In the genomic region with DNA sequence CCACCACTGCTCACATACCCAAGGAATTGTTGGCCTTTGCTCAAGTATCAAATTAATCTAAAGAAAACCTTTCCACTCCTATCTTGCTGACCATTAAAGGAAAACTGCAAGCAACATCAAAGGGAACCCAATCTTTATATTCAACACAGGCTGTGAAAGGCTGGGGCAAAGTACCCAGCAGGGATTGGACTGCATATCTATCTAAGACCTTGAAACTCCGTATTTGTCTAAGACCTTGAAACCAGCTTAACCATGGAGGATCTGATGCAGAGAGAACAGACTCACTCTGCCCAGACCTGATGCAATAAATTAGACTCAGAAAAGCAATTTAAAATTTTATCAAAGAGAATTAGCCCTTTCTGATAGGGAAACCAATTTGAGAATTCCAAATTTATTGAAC, we compare ENCODE assay signal across 35 cellular contexts.
"Had no signal": no experiment of that assay in that cellular context is flagged by ENCODE, and none has a peak within 500 bp of the region (broad histone marks: within the 10 kb centered on the region; RNA-seq: fewer than 3 reads in every experiment).

No MANE protein-coding gene starts in this region.

- DNase-seq: Karpas-422, Kasumi-1, MG63, MM.1S, MV-4-11, NCI-H1048, NCI-H1092, NCI-H1092 treated with DMSO at 0.1 percent for 48 hours, NCI-H1105, NCI-H1105 treated with DMSO at 0.1 percent for 48 hours, NCI-H1417, NCI-H1417 treated with DMSO at 0.1 percent for 48 hours, NCI-H1436, NCI-H1436 treated with DMSO at 0.1 percent for 48 hours, NCI-H146, NCI-H1694, NCI-H1694 treated with DMSO at 0.1 percent for 48 hours, NCI-H187, NCI-H187 treated with DMSO at 0.1 percent for 48 hours, NCI-H1930, NCI-H2029, NCI-H2029 treated with DMSO at 0.1 percent for 48 hours, NCI-H2081, NCI-H2081 treated with DMSO at 0.1 percent for 48 hours, NCI-H2107, NCI-H2171, NCI-H2171 treated with DMSO at 0.1 percent for 48 hours, NCI-H2227 treated with DMSO at 0.1 percent for 48 hours, NCI-H226, NCI-H345, NCI-H446, NCI-H446 treated with DMSO at 0.1 percent for 48 hours, NCI-H510A, NCI-H510A treated with DMSO at 0.1 percent for 48 hours had no signal

- H3K9ac ChIP-seq: KMS-11 had no signal

- H3K4me3 ChIP-seq: MG63 had no signal

- H3K36me3 ChIP-seq: MG63 had no signal

- H3K4me2 ChIP-seq: KMS-11 had no signal

- H3K27ac ChIP-seq: KMS-11 had no signal

- H3K27me3 ChIP-seq: MG63 had no signal

- H3K9me3 ChIP-seq: MG63 had no signal
